In genomic region chr11:10885703-10886363, GRCh38 we compare ENCODE assay signal across 14 cellular contexts. TPM values are rescaled to one million over a fixed set of nuclear protein-coding genes. Genes with fewer than 3 reads are reported as not detected.
DNase-seq lines count a peak whose midpoint lies in the region; ATAC-seq and TF ChIP-seq lines count a peak whose summit lies in the region.
"Had no signal": no experiment of that assay in that cellular context is flagged by ENCODE, and none has a peak within 500 bp of the region (broad histone marks: within the 10 kb centered on the region; RNA-seq: fewer than 3 reads in every experiment).

No MANE protein-coding gene starts in this region.

- DNase-seq in HT1080 (ENCODE audit: low read depth) (peak; percentile 18), astrocyte of the hippocampus (ENCODE audit: low read depth, low spot score) (peak; percentile 40), left ventricle myocardium superior (no peak), skeletal muscle cell (ENCODE audit: low read depth) (peak; percentile 66), NK-92 (lab: John Stamatoyannopoulos, UW; ENCODE audit: unreplicated experiment) (no peak)
- DNase-seq in activated CD8-positive, alpha-beta memory T cell treated with anti-CD3 and anti-CD28 coated beads for 24 hours = no peak
- DNase-seq: CD4-positive, CD25-positive, alpha-beta regulatory T cell; cerebellar nuclear complex; GOT3; NCI-H2029; SIG-M5; stimulated activated naive CD8-positive, alpha-beta T cell treated with anti-CD3 and anti-CD28 coated beads, Interleukin-15, amount 100 ng/mL, for 72 hours had no signal

- intact Hi-C loops in left ventricle myocardium superior (cut with micrococcal nuclease) = no loop called here

- H3K27me3 ChIP-seq in gastroesophageal sphincter = no peaks in the 10 kb centered on the region

- peak overlapping the region in 2 of 4 donors; percentile 21 to 31 for H3K27ac ChIP-seq in gastroesophageal sphincter

- peaks cover 5 to 18% (median 7%) of the 10 kb centered on the region in 3 donors for H3K4me1 ChIP-seq in gastroesophageal sphincter

- H3K36me3 ChIP-seq in gastroesophageal sphincter = no peaks in the 10 kb centered on the region

- H3K9me3 ChIP-seq in gastroesophageal sphincter = peaks cover 0 to 4% (median 0%) of the 10 kb centered on the region in 3 donors

- peak; percentile 96 for ATAC-seq in left ventricle myocardium superior
- ATAC-seq in gastroesophageal sphincter = no peak
- no peak for ATAC-seq in HG02623 (IDR thresholded peaks at IDR 0.05; ENCODE audit: unreplicated experiment)
- ATAC-seq: stimulated activated naive CD8-positive, alpha-beta T cell treated with anti-CD3 and anti-CD28 coated beads, Interleukin-15, amount 100 ng/mL, for 72 hours had no signal

- TF ChIP-seq POLR2A in gastroesophageal sphincter (IDR thresholded peaks at IDR 0.05) = no peak

- 16% methylated on average over 2 of the region's 2 CpGs for WGBS in gastroesophageal sphincter (ENCODE audit: low coverage in 1 of 2), 2 donors

- H3K4me3 ChIP-seq in skeletal muscle cell (ENCODE audit: low read depth, low read length) (no peak overlapping the region), gastroesophageal sphincter (no peak overlapping the region)

- no peak for TF ChIP-seq EP300 in gastroesophageal sphincter (IDR thresholded peaks at IDR 0.05)

- TF ChIP-seq CTCF in gastroesophageal sphincter (IDR thresholded peaks at IDR 0.05) = no peak

RNA-seq across cellular contexts. Expression of gene ZBED5, which starts 28.0 kb away (rescaled TPM):
- total RNA-seq in HT1080 (2014; rRNA removed; shearing (Covaris generic)) = 18.4 and 32.6 TPM in 2 replicates
- 23.6 and 40.1 TPM in 2 replicates for polyA plus RNA-seq in HT1080 (2015; cell fraction: cytosol; rRNA removed)
- 111 and 121 TPM in 2 replicates for polyA plus RNA-seq in HT1080 (2015; cell fraction: nucleus; rRNA removed)
- total RNA-seq in left ventricle myocardium superior = 41.7 TPM
- total RNA-seq in gastroesophageal sphincter = 10 to 100 TPM; 26.0 to 57.3 (median 41.7) TPM

Comparison
In these comparisons a context has a peak if more than half of its experiments do, and no peak if none do; other contexts are left out.
1. DNase-seq: peak in HT1080 (single experiment), astrocyte of the hippocampus (single experiment) and skeletal muscle cell (single experiment); none in left ventricle myocardium superior (single experiment), activated CD8-positive, alpha-beta memory T cell treated with anti-CD3 and anti-CD28 coated beads for 24 hours (single experiment) and NK-92 (single experiment).